ENCODE assay signal across 9 cellular contexts in genomic region chr5:177087707-177088005, GRCh38. TPM values are rescaled to one million over a fixed set of nuclear protein-coding genes. Genes with fewer than 3 reads are reported as not detected.
DNase-seq lines count a peak whose midpoint lies in the region; ATAC-seq and TF ChIP-seq lines count a peak whose summit lies in the region.
"Had no signal": no experiment of that assay in that cellular context is flagged by ENCODE, and none has a peak within 500 bp of the region (broad histone marks: within the 10 kb centered on the region; RNA-seq: fewer than 3 reads in every experiment).

No MANE protein-coding gene starts in this region.

- no peaks in the 10 kb centered on the region for H4K20me1 ChIP-seq in PC-3 (ENCODE audit: low read length)

- POLR2A ChIA-PET in PC-3 (lab: Charles Lee; ENCODE audit: unreplicated experiment) = no interaction called here

- H2AFZ ChIP-seq in PC-3 (ENCODE audit: low read length) = peak overlapping the region; percentile 98

- H3K36me3 ChIP-seq in ES-I3 (ENCODE audit: insufficient read depth, low read length) = no peaks in the 10 kb centered on the region
- H3K36me3 ChIP-seq in PC-3 (ENCODE audit: low read depth, low read length) = no peaks in the 10 kb centered on the region
- no peaks in the 10 kb centered on the region for H3K36me3 ChIP-seq in psoas muscle (ENCODE audit: insufficient read depth in 1 of 2, low read depth in 1 of 2)

- BruUV-seq in PC-3 (replicated peaks; lab: Mats Ljungman, UMichigan) = no TSS peak

- H3K27me3 ChIP-seq in PC-3 (ENCODE audit: low read length) (no peaks in the 10 kb centered on the region), psoas muscle (ENCODE audit: insufficient read depth in 3 of 3, low read length in 2 of 3) (peaks cover 0 to 58% (median 2%) of the 10 kb centered on the region in 3 donors)

- H3K4me1 ChIP-seq in ES-I3 (ENCODE audit: insufficient read depth, low read length) = peaks cover 19% of the 10 kb centered on the region
- peaks cover 8% of the 10 kb centered on the region; the same call in 1 of the 2 replicates for H3K4me1 ChIP-seq in PC-3 (ENCODE audit: insufficient read depth, low read length)
- peaks cover 7% of the 10 kb centered on the region for H3K4me1 ChIP-seq in psoas muscle

- WGBS in psoas muscle, 3 donors = 28 to 46% (median 35%) methylated on average over 6 of the region's 6 CpGs

- peak overlapping the region; percentile 92 for H3K4me3 ChIP-seq in PC-3 (ENCODE audit: low read length)
- peak overlapping the region; percentile 61 for H3K4me3 ChIP-seq in iPS-11a (ENCODE audit: low read depth, low read length)
- peak overlapping the region; percentile 61 for H3K4me3 ChIP-seq in psoas muscle

- H3K9ac ChIP-seq in ES-I3 (ENCODE audit: low read depth, low read length) (peak overlapping the region; percentile 59), PC-3 (ENCODE audit: low read length) (peak overlapping the region; percentile 66)

- H3F3A ChIP-seq in PC-3 (ENCODE audit: low read length, unreplicated experiment) = peaks cover 6% of the 10 kb centered on the region

- no peak for ATAC-seq in PC-3
- ATAC-seq in psoas muscle = no peak
- no peak for ATAC-seq in HG03469 (IDR thresholded peaks at IDR 0.05; ENCODE audit: unreplicated experiment)

- intact Hi-C loops in PC-3 (cut with micrococcal nuclease) (no loop called here), psoas muscle (cut with DNase I) (no loop called here)

- DNase-seq in PC-3 = no peak
- no peak for DNase-seq in psoas muscle
- no peak for DNase-seq in superior temporal gyrus (ENCODE audit: extremely low spot score)
- no peak for DNase-seq in epidermal melanocyte (ENCODE audit: insufficient read length, low spot score)
- DNase-seq in HuH-7 (ENCODE audit: low spot score) = no peak
- DNase-seq: NCI-H187 had no signal

- H3K9me3 ChIP-seq in ES-I3 (ENCODE audit: control insufficient read depth, insufficient read depth, low read length) = no peaks in the 10 kb centered on the region
- no peaks in the 10 kb centered on the region for H3K9me3 ChIP-seq in PC-3 (ENCODE audit: low read length)
- H3K9me3 ChIP-seq in psoas muscle = no peaks in the 10 kb centered on the region

- 0 out of 2 replicates have a peak, but pooled peaks cover 3% of the 10 kb centered on the region for H3K79me2 ChIP-seq in PC-3 (ENCODE audit: low read length)

- CTCF ChIA-PET in PC-3 (lab: Charles Lee) = interaction anchor here (0.6 kb wide), 1 partner anchor 377 kb away, joined by 5 read pairs; no protein-coding TSS in a partner anchor

- TF ChIP-seq CTCF in PC-3 (conservative IDR thresholded peaks at IDR 0.05; ENCODE audit: low read depth, low read length) = no peak
- TF ChIP-seq CTCF in psoas muscle (IDR thresholded peaks at IDR 0.05) = no peak

- H3K27ac ChIP-seq in PC-3 (ENCODE audit: low read length) = no peak overlapping the region
- no peak overlapping the region for H3K27ac ChIP-seq in psoas muscle

- H3K4me2 ChIP-seq in PC-3 (ENCODE audit: low read length) = peak overlapping the region; percentile 100

- H3K9me2 ChIP-seq in PC-3 (replicated peaks; ENCODE audit: low read length) = no peaks in the 10 kb centered on the region

RNA-seq across cellular contexts. Expression of gene FGFR4, which starts 0.9 kb away (rescaled TPM):
- 24.6 and 34.9 TPM in 2 replicates for total RNA-seq in PC-3 (2014; rRNA removed)
- total RNA-seq in psoas muscle = 1 to 10 TPM; 3.2 to 6.5 (median 4.3) TPM
- 1 to 10 TPM; 1.6 to 4.6 (median 3.1) TPM for polyA plus RNA-seq in psoas muscle

RNA-seq across cellular contexts. Expression of gene NSD1, which starts 45.9 kb away (rescaled TPM):
- total RNA-seq in PC-3 (2014; rRNA removed) (48.9 and 70.5 TPM in 2 replicates), psoas muscle (10 to 100 TPM; 38.5 to 56.2 (median 43.2) TPM)
- polyA plus RNA-seq in psoas muscle = 10 to 100 TPM in 1 of 3 donors, 1 to 10 TPM in 2; 6.0 to 29.9 (median 6.1) TPM
